In the genomic region with DNA sequence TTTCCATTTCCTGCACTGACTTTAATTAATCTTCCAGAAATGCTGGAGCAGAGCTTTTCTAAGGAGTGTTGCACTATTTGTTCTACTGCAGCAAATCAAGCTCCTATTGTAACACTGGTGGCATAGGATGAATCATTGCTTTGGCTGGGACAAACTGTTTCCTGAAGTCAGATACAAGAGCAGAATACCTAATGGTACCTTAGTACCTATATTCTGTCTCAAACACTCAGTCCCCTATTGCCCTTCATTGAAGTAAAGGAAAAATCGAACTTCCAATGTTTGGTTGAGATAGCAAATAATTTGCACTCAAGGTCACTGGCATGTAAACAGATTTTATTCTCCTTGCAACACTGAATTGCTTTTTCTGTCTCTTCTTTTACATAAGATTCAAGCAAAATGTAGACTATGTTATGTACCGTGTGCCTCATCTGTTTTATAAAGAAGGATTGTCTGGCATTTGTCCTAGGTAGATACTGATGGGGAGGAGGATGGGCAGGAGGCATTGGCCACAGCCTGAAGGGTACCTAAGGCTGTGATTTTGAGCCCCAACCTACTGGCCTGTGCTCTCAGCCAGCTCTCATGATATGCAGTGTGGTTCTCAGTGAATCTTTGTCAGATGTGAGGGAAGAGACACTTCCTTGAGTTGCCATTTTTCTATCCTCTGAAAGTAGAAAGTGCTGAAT, we compare ENCODE assay signal across 17 cellular contexts.
"Had no signal": no experiment of that assay in that cellular context is flagged by ENCODE, and none has a peak within 500 bp of the region (broad histone marks: within the 10 kb centered on the region; RNA-seq: fewer than 3 reads in every experiment).

No MANE protein-coding gene starts in this region.

- H3K4me3 Mint-ChIP-seq: activated CD4-positive, alpha-beta memory T cell treated with anti-CD3 and anti-CD28 coated beads for 36 hours; activated naive CD8-positive, alpha-beta T cell treated with anti-CD3 and anti-CD28 coated beads for 36 hours; activated T-cell treated with anti-CD3 and anti-CD28 coated beads, Interleukin-2, amount 50 U/mL, for 72 hours; immature natural killer cell; natural killer cell; stimulated activated naive CD8-positive, alpha-beta T cell treated with anti-CD3 and anti-CD28 coated beads, Interleukin-15, Interleukin-2, amounts not matched to agents 100 ng/mL and 50 ng/mL, for 24 hours had no signal

- H3K4me1 Mint-ChIP-seq: activated naive CD8-positive, alpha-beta T cell treated with anti-CD3 and anti-CD28 coated beads for 36 hours; immature natural killer cell; natural killer cell had no signal

- H3K9me3 Mint-ChIP-seq: activated CD4-positive, alpha-beta memory T cell treated with anti-CD3 and anti-CD28 coated beads for 36 hours; activated naive CD8-positive, alpha-beta T cell treated with anti-CD3 and anti-CD28 coated beads for 36 hours; activated T-cell treated with anti-CD3 and anti-CD28 coated beads, Interleukin-2, amount 50 U/mL, for 72 hours; immature natural killer cell; natural killer cell; stimulated activated naive CD8-positive, alpha-beta T cell treated with anti-CD3 and anti-CD28 coated beads, Interleukin-15, Interleukin-2, amounts not matched to agents 100 ng/mL and 50 ng/mL, for 24 hours had no signal

- H3K9me3 ChIP-seq: testis had no signal

- DNase-seq: activated CD4-positive, alpha-beta memory T cell treated with anti-CD3 and anti-CD28 coated beads for 36 hours; activated gamma-delta T cell treated with Interleukin-2 at 50 U/mL for 16 hours; activated naive CD8-positive, alpha-beta T cell treated with anti-CD3 and anti-CD28 coated beads for 36 hours; activated T-cell treated with anti-CD3 and anti-CD28 coated beads, Interleukin-2, amount 50 U/mL, for 72 hours; central memory CD4-positive, alpha-beta T cell; cortex of kidney; effector memory CD4-positive, alpha-beta T cell; immature natural killer cell; mammary epithelial cell; natural killer cell; occipital lobe; stimulated activated CD4-positive, alpha-beta T cell treated with anti-CD3 and anti-CD28 coated beads, Interleukin-4, amount 100 ng/mL, for 1 hour; stimulated activated CD8-positive, alpha-beta memory T cell treated with anti-CD3 and anti-CD28 coated beads, Interleukin-4, amount 100 ng/mL, for 48 hours; T-helper 9 cell; testis had no signal

- ATAC-seq: activated T-cell treated with anti-CD3 and anti-CD28 coated beads, Interleukin-2, amount 50 U/mL, for 72 hours; left lobe of liver; natural killer cell had no signal

- H3K27ac Mint-ChIP-seq: activated CD4-positive, alpha-beta memory T cell treated with anti-CD3 and anti-CD28 coated beads for 36 hours; activated naive CD8-positive, alpha-beta T cell treated with anti-CD3 and anti-CD28 coated beads for 36 hours; activated T-cell treated with anti-CD3 and anti-CD28 coated beads, Interleukin-2, amount 50 U/mL, for 72 hours; immature natural killer cell; natural killer cell had no signal

- H3K4me3 ChIP-seq: testis had no signal

- H3K4me1 ChIP-seq: testis had no signal

- H3K27me3 ChIP-seq: testis had no signal

- H3K36me3 Mint-ChIP-seq: activated CD4-positive, alpha-beta memory T cell treated with anti-CD3 and anti-CD28 coated beads for 36 hours; activated naive CD8-positive, alpha-beta T cell treated with anti-CD3 and anti-CD28 coated beads for 36 hours; immature natural killer cell; natural killer cell had no signal
